Comparison of ENCODE assay signal across 8 cellular contexts in the genomic region with DNA sequence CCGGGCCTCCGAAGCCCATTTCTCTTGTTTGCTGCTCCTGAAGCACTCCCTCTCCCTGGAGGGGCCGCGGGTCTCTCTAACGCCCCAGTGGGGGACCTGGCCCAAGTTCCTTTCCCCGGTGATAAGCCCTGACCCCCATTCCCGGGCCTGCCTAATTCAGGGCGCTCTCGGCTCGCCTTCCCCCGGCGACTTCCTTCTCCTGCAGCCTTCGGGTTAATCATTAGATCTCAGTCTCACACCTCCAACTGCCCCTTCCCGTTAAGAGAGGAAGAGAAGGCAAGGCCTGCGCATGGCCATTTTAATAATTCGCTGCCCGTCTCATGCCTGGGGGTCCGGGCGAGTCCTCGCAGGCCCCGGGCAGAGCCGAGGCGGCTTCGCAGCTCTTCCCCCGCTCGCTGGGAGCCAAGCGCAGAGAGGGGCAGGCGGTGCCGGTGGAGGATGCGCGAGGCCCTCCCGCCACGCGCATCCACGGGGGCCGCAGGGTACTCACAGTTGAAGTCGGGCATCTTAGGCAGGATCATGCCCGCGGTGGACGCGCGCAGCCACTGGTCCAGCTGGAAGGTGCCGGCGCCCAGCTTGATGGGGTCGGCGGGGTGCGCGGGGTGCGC. TPM values are rescaled to one million over a fixed set of nuclear protein-coding genes. Genes with fewer than 3 reads are reported as not detected.
DNase-seq lines count a peak whose midpoint lies in the region; ATAC-seq, FAIRE-seq and TF ChIP-seq lines count a peak whose summit lies in the region.

No MANE protein-coding gene starts in this region.

- TF ChIP-seq RAD21 in A549 (conservative IDR thresholded peaks at IDR 0.05 in 1 of 2, IDR thresholded peaks at IDR 0.05 in 1 of 2), result no peak

- H3K4me3 ChIP-seq in A549, result peak overlapping the region; percentile 96
- peak overlapping the region; percentile 87 for H3K4me3 ChIP-seq in endodermal cell (ENCODE audit: low read length)
- no peak overlapping the region for H3K4me3 ChIP-seq in vagina

- no peak overlapping the region for H3K9ac ChIP-seq in endodermal cell (ENCODE audit: extremely low read depth, low read length, poor library complexity, severe bottlenecking)

- WGBS in A549 (ENCODE audit: missing lambda C conversion rate), result 2% methylated on average over 28 of the region's 49 CpGs
- WGBS in endodermal cell (ENCODE audit: insufficient coverage in 1 of 2, insufficient read length in 1 of 2), 2 experiments, result 1% methylated on average over 33 to 49 of the region's 49 CpGs

- intact Hi-C loops in vagina (cut with DNase I), result no loop called here

- H3K4me3 Mint-ChIP-seq in IgD-negative memory B cell (peak overlapping the region; percentile 57 to 82 (median 72)), endodermal cell (peak overlapping the region; percentile 75)

- H3K27me3 ChIP-seq in endodermal cell (ENCODE audit: control insufficient read depth, insufficient read depth, low read length, poor library complexity, severe bottlenecking), result peaks cover 88% of the 10 kb centered on the region
- peaks cover 22% of the 10 kb centered on the region for H3K27me3 ChIP-seq in vagina

- ATAC-seq in A549 (peak; percentile 42 to 62), GM19025 (IDR thresholded peaks at IDR 0.05; ENCODE audit: low read depth, unreplicated experiment) (peak; percentile 24), GM21723 (IDR thresholded peaks at IDR 0.05; ENCODE audit: unreplicated experiment) (no peak)

- H3K9me3 Mint-ChIP-seq in IgD-negative memory B cell (peaks cover 0 to 2% (median 0%) of the 10 kb centered on the region in 3 donors), endodermal cell (no peaks in the 10 kb centered on the region)

- H3K27me3 Mint-ChIP-seq in IgD-negative memory B cell (peaks cover 61% of the 10 kb centered on the region), endodermal cell (ENCODE audit: insufficient read depth) (peaks cover 85% of the 10 kb centered on the region)

- TF ChIP-seq CTCF in A549 (IDR thresholded peaks at IDR 0.05), result no peak
- no peak for TF ChIP-seq CTCF in endodermal cell (conservative IDR thresholded peaks at IDR 0.05)
- no peak for TF ChIP-seq CTCF in vagina (IDR thresholded peaks at IDR 0.05)

- H3K27ac Mint-ChIP-seq in IgD-negative memory B cell (peak overlapping the region in 1 of 3 donors; percentile 90), endodermal cell (peak overlapping the region; percentile 70)

- H3K4me1 Mint-ChIP-seq in IgD-negative memory B cell, result peaks cover 2 to 12% (median 6%) of the 10 kb centered on the region in 3 donors
- peaks cover 33% of the 10 kb centered on the region for H3K4me1 Mint-ChIP-seq in endodermal cell

- no peaks in the 10 kb centered on the region for H3K36me3 Mint-ChIP-seq in IgD-negative memory B cell
- H3K36me3 Mint-ChIP-seq in endodermal cell (ENCODE audit: low read depth), result peaks cover 6% of the 10 kb centered on the region

- TF ChIP-seq POLR2A in A549 (IDR thresholded peaks at IDR 0.05; ENCODE audit: low read length), result peak; percentile 17
- no peak for TF ChIP-seq POLR2A in vagina (IDR thresholded peaks at IDR 0.05)

- H3K36me3 ChIP-seq in endodermal cell (ENCODE audit: control insufficient read depth, insufficient read depth, low read length) (no peaks in the 10 kb centered on the region), vagina (no peaks in the 10 kb centered on the region)

- DNase-seq in A549 (ENCODE audit: low read depth in 1 of 2, low spot score in 1 of 2), result peak; percentile 78 to 86
- peak; percentile 82 for DNase-seq in endodermal cell
- no peak for DNase-seq in DMS153 treated with DMSO at 0.1 percent for 48 hours (lab: John Stamatoyannopoulos, UW; ENCODE audit: unreplicated experiment)
- DNase-seq in NCI-H2171 (lab: John Stamatoyannopoulos, UW), result no peak
- no peak for DNase-seq in vagina (ENCODE audit: extremely low spot score in 2 of 2)

- peak overlapping the region; percentile 89 for H3K4me2 ChIP-seq in A549

- TF ChIP-seq EP300 in A549 (IDR thresholded peaks at IDR 0.05), result no peak

- CTCF ChIA-PET in A549 (lab: Yijun Ruan, JAX), result interaction anchor here (0.5 to 1.3 kb wide), 2 partner anchors 30 to 162 kb away, joined by 3 read pairs; no protein-coding TSS in a partner anchor

- H3K4me1 ChIP-seq in A549 (peaks cover 24% of the 10 kb centered on the region), endodermal cell (ENCODE audit: control insufficient read depth, insufficient read depth, low read length) (peaks cover 17% of the 10 kb centered on the region), vagina (peaks cover 23% of the 10 kb centered on the region)

- no peaks in the 10 kb centered on the region for H3K9me3 ChIP-seq in A549
- H3K9me3 ChIP-seq in endodermal cell (ENCODE audit: control insufficient read depth, low read length), result no peaks in the 10 kb centered on the region
- no peaks in the 10 kb centered on the region for H3K9me3 ChIP-seq in vagina

- no peak for FAIRE-seq in A549 (lab: Jason Lieb, UNC)

- peak overlapping the region; percentile 92 to 93 for H3K27ac ChIP-seq in A549
- H3K27ac ChIP-seq in endodermal cell (ENCODE audit: low read depth, low read length), result no peak overlapping the region
- H3K27ac ChIP-seq in vagina, result no peak overlapping the region

- POLR2A ChIA-PET in A549 (lab: Yijun Ruan, JAX), result interaction anchor here (0.5 kb wide), 1 partner anchor 71 kb away, joined by 3 read pairs; no protein-coding TSS in a partner anchor

TF ChIP-seq in A549, 52 proteins besides CTCF, POLR2A, EP300 and RAD21 (continues in another document):
- TF ChIP-seq TFCP2L1 (CRISPR knock-in tag; IDR thresholded peaks at IDR 0.05) (no peak), PHF8 (IDR thresholded peaks at IDR 0.05; ENCODE audit: borderline replicate concordance, low read depth) (peak; percentile 47; the same call in 1 of the 2 replicates), JUN (IDR thresholded peaks at IDR 0.05) (peak in 1 of 2 experiments; percentile 17; a peak in 1 of 5 replicates), RCOR1 (IDR thresholded peaks at IDR 0.05; ENCODE audit: low read depth, low read length) (no peak), HOXB5 (CRISPR knock-in tag; IDR thresholded peaks at IDR 0.05) (0 out of 2 replicates have a peak, but pooled peaks have one; percentile 52), RNF2 (IDR thresholded peaks at IDR 0.05; ENCODE audit: borderline replicate concordance, low read depth) (peak; percentile 77; the same call in 1 of the 2 replicates), ZSCAN20 (CRISPR knock-in tag; IDR thresholded peaks at IDR 0.05) (no peak), HOXA7 (CRISPR knock-in tag; IDR thresholded peaks at IDR 0.05) (no peak)
- TF ChIP-seq, protein P1, sequence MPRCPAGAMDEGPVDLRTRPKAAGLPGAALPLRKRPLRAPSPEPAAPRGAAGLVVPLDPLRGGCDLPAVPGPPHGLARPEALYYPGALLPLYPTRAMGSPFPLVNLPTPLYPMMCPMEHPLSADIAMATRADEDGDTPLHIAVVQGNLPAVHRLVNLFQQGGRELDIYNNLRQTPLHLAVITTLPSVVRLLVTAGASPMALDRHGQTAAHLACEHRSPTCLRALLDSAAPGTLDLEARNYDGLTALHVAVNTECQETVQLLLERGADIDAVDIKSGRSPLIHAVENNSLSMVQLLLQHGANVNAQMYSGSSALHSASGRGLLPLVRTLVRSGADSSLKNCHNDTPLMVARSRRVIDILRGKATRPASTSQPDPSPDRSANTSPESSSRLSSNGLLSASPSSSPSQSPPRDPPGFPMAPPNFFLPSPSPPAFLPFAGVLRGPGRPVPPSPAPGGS (IDR thresholded peaks at IDR 0.05), result 0 out of 3 replicates have a peak, but pooled peaks have one; percentile 44
- TF ChIP-seq, protein P2, sequence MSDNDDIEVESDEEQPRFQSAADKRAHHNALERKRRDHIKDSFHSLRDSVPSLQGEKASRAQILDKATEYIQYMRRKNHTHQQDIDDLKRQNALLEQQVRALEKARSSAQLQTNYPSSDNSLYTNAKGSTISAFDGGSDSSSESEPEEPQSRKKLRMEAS (IDR thresholded peaks at IDR 0.05), result peak; percentile 66; the same call in 1 of the 2 replicates

RNA-seq across cellular contexts. Expression of a gene that starts 1.2 kb away (rescaled TPM):
- polyA plus RNA-seq in A549 (2011; rRNA removed) (0.67 and 0.70 TPM in 2 replicates), A549 (2017; fragmentation: RNase III; extraction: RNeasy Plus Mini Kit Qiagen cat#74134 plus additional on column Dnase treatment) (3.1 to 4.5 TPM (median 4.2 TPM) in 3 replicates), IgD-negative memory B cell (not detected)
- 1.5 and 1.8 TPM in 2 replicates for polyA plus RNA-seq in A549 (2012; cell fraction: cytosol; rRNA removed)
- 3.2 TPM in 2 replicates for polyA plus RNA-seq in A549 (2012; cell fraction: nucleus; rRNA removed)
- 0.88 and 1.0 TPM in 2 replicates for polyA minus RNA-seq in A549 (2011; rRNA and poly(A)+ RNA removed)
- total RNA-seq in endodermal cell (10 to 100 TPM; 14.5 to 18.7 TPM), vagina (not detected)
- polyA plus RNA-seq in endodermal cell (2013, experiment 1 of 2), result 1.7 TPM
- polyA plus RNA-seq in endodermal cell (2013, experiment 2 of 2), result 2.1 TPM

RNA-seq across cellular contexts. Expression of a gene that starts 59.8 kb away (rescaled TPM):
- 15.5 and 19.1 TPM in 2 replicates for polyA plus RNA-seq in A549 (2011; rRNA removed)
- 9.9 and 10.7 TPM in 2 replicates for polyA plus RNA-seq in A549 (2012; cell fraction: cytosol; rRNA removed)
- 28.0 and 34.9 TPM in 2 replicates for polyA plus RNA-seq in A549 (2012; cell fraction: nucleus; rRNA removed)
- 17.7 to 19.0 TPM (median 18.8 TPM) in 3 replicates for polyA plus RNA-seq in A549 (2017; fragmentation: RNase III; extraction: RNeasy Plus Mini Kit Qiagen cat#74134 plus additional on column Dnase treatment)
- polyA minus RNA-seq in A549 (2011; rRNA and poly(A)+ RNA removed), result 22.2 and 24.6 TPM in 2 replicates
- 9.4 TPM for polyA plus RNA-seq in IgD-negative memory B cell
- 10 to 100 TPM; 22.8 to 27.0 TPM for total RNA-seq in endodermal cell
- 16.6 TPM for polyA plus RNA-seq in endodermal cell (2013, experiment 1 of 2)
- 16.3 TPM for polyA plus RNA-seq in endodermal cell (2013, experiment 2 of 2)
- total RNA-seq in vagina, result 28.5 TPM

Comparison
In these comparisons a context has a peak if more than half of its experiments do, and no peak if none do; other contexts are left out.
1. DNase-seq: peak in A549 (2 of 2) and endodermal cell (single experiment); none in DMS153 treated with DMSO at 0.1 percent for 48 hours (single experiment), NCI-H2171 (single experiment) and vagina (0 of 2).
2. H3K27ac ChIP-seq: peak in A549 (2 of 2); none in endodermal cell (single experiment) and vagina (single experiment).
3. H3K4me3 ChIP-seq: peak in A549 (single experiment) and endodermal cell (single experiment); none in vagina (0 of 2).
4. RNA of a gene that starts 1.2 kb away (total RNA-seq): 14.5 to 18.7 TPM in endodermal cell; not detected in vagina (single experiment); every median in the first group is over 10 times any median in the second.